Comparison of ENCODE assay signal across 13 cellular contexts in the genomic region with DNA sequence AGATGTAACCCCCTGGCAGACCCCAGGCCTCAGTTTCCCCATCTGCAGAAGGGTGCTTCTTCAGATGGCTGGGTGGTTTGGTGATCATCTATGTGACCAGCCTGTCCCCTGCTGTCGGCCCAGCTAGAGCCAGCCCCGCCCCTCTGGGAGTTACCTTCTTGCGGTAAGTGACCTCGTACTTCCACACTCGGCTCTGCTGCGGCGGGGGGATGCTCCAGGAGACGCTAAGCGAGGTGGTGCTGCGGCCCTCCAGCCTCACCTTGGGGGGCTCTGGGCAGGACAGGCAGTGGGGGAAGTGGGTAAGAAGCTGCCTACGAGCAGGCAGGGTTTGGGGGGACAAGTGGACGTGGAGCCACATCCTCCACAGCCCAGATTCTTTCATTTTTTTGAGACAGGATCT. TPM values are rescaled to one million over a fixed set of nuclear protein-coding genes. Genes with fewer than 3 reads are reported as not detected.
DNase-seq lines count a peak whose midpoint lies in the region; ATAC-seq and TF ChIP-seq lines count a peak whose summit lies in the region.
"Had no signal": no experiment of that assay in that cellular context is flagged by ENCODE, and none has a peak within 500 bp of the region (broad histone marks: within the 10 kb centered on the region; RNA-seq: fewer than 3 reads in every experiment).

No MANE protein-coding gene starts in this region.

- POLR2A ChIA-PET in MCF 10A (lab: Yijun Ruan, JAX) (interaction anchor here (1.2 kb wide), 1 partner anchor 10 kb away, joined by 6 read pairs; no protein-coding TSS in a partner anchor), RWPE1 (lab: Yijun Ruan, JAX; ENCODE audit: low non-redundant PET) (no interaction called here)

- no peaks in the 10 kb centered on the region for H3K9me3 ChIP-seq in breast epithelium
- H3K9me3 ChIP-seq: BLaER1 treated with 17β-estradiol and CSF1 and Interleukin-3, amounts not matched to agents 10 nM and 100 nM had no signal

- intact Hi-C loops in MCF 10A (cut with micrococcal nuclease) (no loop called here), breast epithelium (cut with DNase I; ENCODE audit: low total_unique reads) (no loop called here)

- H3K9me3 Mint-ChIP-seq in MCF 10A (ENCODE audit: unreplicated experiment) = no peaks in the 10 kb centered on the region
- no peaks in the 10 kb centered on the region for H3K9me3 Mint-ChIP-seq in stimulated activated memory B cell treated with anti-CD40 and anti-IgM and Interleukin-4, amounts not matched to agents 10 μg/mL and 1 μg/mL and 100 μg/mL, for 72 hours
- H3K9me3 Mint-ChIP-seq: CD4-positive, CD25-positive, alpha-beta regulatory T cell had no signal

- ATAC-seq in GM18909 (IDR thresholded peaks at IDR 0.05; ENCODE audit: poor library complexity, unreplicated experiment) (no peak), GM18858 (IDR thresholded peaks at IDR 0.05; ENCODE audit: unreplicated experiment) (no peak)
- ATAC-seq in stimulated activated memory B cell treated with anti-CD40 and anti-IgM and Interleukin-4, amounts not matched to agents 10 μg/mL and 1 μg/mL and 100 μg/mL, for 72 hours = no peak
- ATAC-seq: HepG2 had no signal

- TF ChIP-seq CTCF in MCF 10A (IDR thresholded peaks at IDR 0.05; ENCODE audit: unreplicated experiment) (no peak), breast epithelium (IDR thresholded peaks at IDR 0.05) (no peak), RWPE1 (conservative IDR thresholded peaks at IDR 0.05; ENCODE audit: low read depth) (no peak)

- H3K27me3 ChIP-seq in breast epithelium = no peaks in the 10 kb centered on the region

- BruUV-seq in MCF 10A (replicated peaks; lab: Mats Ljungman, UMichigan) = no TSS peak

- H3K4me3 Mint-ChIP-seq in MCF 10A (ENCODE audit: unreplicated experiment) = no peak overlapping the region
- no peak overlapping the region for H3K4me3 Mint-ChIP-seq in stimulated activated memory B cell treated with anti-CD40 and anti-IgM and Interleukin-4, amounts not matched to agents 10 μg/mL and 1 μg/mL and 100 μg/mL, for 72 hours
- H3K4me3 Mint-ChIP-seq: CD4-positive, CD25-positive, alpha-beta regulatory T cell had no signal

- no peak overlapping the region for H3K27ac ChIP-seq in breast epithelium
- H3K27ac ChIP-seq in RWPE1 = peak overlapping the region; percentile 99
- peak overlapping the region; percentile 8 for H3K27ac ChIP-seq in epithelial cell of prostate
- H3K27ac ChIP-seq: BLaER1 treated with 17β-estradiol and CSF1 and Interleukin-3, amounts not matched to agents 10 nM and 100 nM had no signal

- no peak for DNase-seq in MCF 10A (ENCODE audit: unreplicated experiment)
- DNase-seq in breast epithelium (ENCODE audit: low spot score in 2 of 2) = no peak
- DNase-seq in RWPE1 (ENCODE audit: low spot score) = no peak
- no peak for DNase-seq in epithelial cell of prostate (ENCODE audit: low read depth, low spot score)
- DNase-seq in GF-D8 (lab: John Stamatoyannopoulos, UW) = no peak
- DNase-seq: 8988T; CD4-positive, CD25-positive, alpha-beta regulatory T cell; DMS 273 treated with DMSO at 0.1 percent for 48 hours had no signal

- peaks cover 99% of the 10 kb centered on the region for H3K36me3 Mint-ChIP-seq in MCF 10A (ENCODE audit: insufficient read depth, unreplicated experiment)
- H3K36me3 Mint-ChIP-seq in stimulated activated memory B cell treated with anti-CD40 and anti-IgM and Interleukin-4, amounts not matched to agents 10 μg/mL and 1 μg/mL and 100 μg/mL, for 72 hours = no peaks in the 10 kb centered on the region
- H3K36me3 Mint-ChIP-seq: CD4-positive, CD25-positive, alpha-beta regulatory T cell had no signal

- H3K4me1 Mint-ChIP-seq in MCF 10A (ENCODE audit: insufficient read depth, unreplicated experiment) = peaks cover 20% of the 10 kb centered on the region
- no peaks in the 10 kb centered on the region for H3K4me1 Mint-ChIP-seq in stimulated activated memory B cell treated with anti-CD40 and anti-IgM and Interleukin-4, amounts not matched to agents 10 μg/mL and 1 μg/mL and 100 μg/mL, for 72 hours
- H3K4me1 Mint-ChIP-seq: CD4-positive, CD25-positive, alpha-beta regulatory T cell had no signal

- H3K27ac Mint-ChIP-seq in MCF 10A (ENCODE audit: low read depth, unreplicated experiment) = peak overlapping the region; percentile 78
- no peak overlapping the region for H3K27ac Mint-ChIP-seq in stimulated activated memory B cell treated with anti-CD40 and anti-IgM and Interleukin-4, amounts not matched to agents 10 μg/mL and 1 μg/mL and 100 μg/mL, for 72 hours
- H3K27ac Mint-ChIP-seq: CD4-positive, CD25-positive, alpha-beta regulatory T cell had no signal

- no peaks in the 10 kb centered on the region for H3K36me3 ChIP-seq in breast epithelium

- no peak overlapping the region for H3K4me3 ChIP-seq in breast epithelium
- H3K4me3 ChIP-seq: BLaER1 treated with 17β-estradiol and CSF1 and Interleukin-3, amounts not matched to agents 10 nM and 100 nM had no signal

- no peak for TF ChIP-seq POLR2A in breast epithelium (IDR thresholded peaks at IDR 0.05)

- H3K27me3 Mint-ChIP-seq in MCF 10A (ENCODE audit: insufficient read depth, unreplicated experiment) = no peaks in the 10 kb centered on the region
- H3K27me3 Mint-ChIP-seq in stimulated activated memory B cell treated with anti-CD40 and anti-IgM and Interleukin-4, amounts not matched to agents 10 μg/mL and 1 μg/mL and 100 μg/mL, for 72 hours = peaks cover 19% of the 10 kb centered on the region

- CTCF ChIA-PET in MCF 10A (lab: Yijun Ruan, JAX) (interaction anchor here (1.0 kb wide), 1 partner anchor 51 kb away, joined by 4 read pairs; no protein-coding TSS in a partner anchor), RWPE1 (lab: Yijun Ruan, JAX) (no interaction called here)

- peaks cover 0 to 7% of the 10 kb centered on the region in 2 donors for H3K4me1 ChIP-seq in breast epithelium

RNA-seq across cellular contexts. Expression of a gene that starts 20.4 kb away (rescaled TPM):
- total RNA-seq in MCF 10A (2022) = 206 and 248 TPM in 2 replicates
- total RNA-seq in breast epithelium = 10 to 100 TPM in 2 of 3 donors, 1 to 10 TPM in 1; 5.8 to 18.4 (median 16.7) TPM
- total RNA-seq: CD4-positive, CD25-positive, alpha-beta regulatory T cell had no signal

Comparison
In these comparisons a context has a peak if more than half of its experiments do, and no peak if none do; other contexts are left out.
1. RNA of a gene that starts 20.4 kb away (total RNA-seq): 206 to 248 TPM in MCF 10A; 5.8 to 18.4 TPM in breast epithelium; every median in the first group is over 10 times any median in the second.
2. H3K27ac ChIP-seq: peak in RWPE1 (single experiment) and epithelial cell of prostate (single experiment); none in breast epithelium (0 of 2).